7 cellular contexts compared by ENCODE assay signal in genomic region chr1:220370041-220370700, GRCh38.
DNase-seq lines count a peak whose midpoint lies in the region; ATAC-seq and TF ChIP-seq lines count a peak whose summit lies in the region.

No MANE protein-coding gene starts in this region.

- no peak for TF ChIP-seq POLR2A in heart left ventricle (IDR thresholded peaks at IDR 0.05)

- H3K27ac ChIP-seq in heart left ventricle, result peak overlapping the region in 6 of 12 donors; percentile 0 to 77 (median 43)

- WGBS in heart left ventricle, 4 donors, result 43 to 53% (median 49%) methylated on average over 5 of the region's 5 CpGs

- H3K9me3 ChIP-seq in heart left ventricle, result peaks cover 0 to 8% (median 0%) of the 10 kb centered on the region in 12 donors

- no peaks in the 10 kb centered on the region for H3K27me3 ChIP-seq in heart left ventricle

- ATAC-seq in heart left ventricle (peak in 3 of 4 donors; percentile 52 to 66 (median 52)), HG03442 (IDR thresholded peaks at IDR 0.05; ENCODE audit: unreplicated experiment) (no peak), HG03469 (IDR thresholded peaks at IDR 0.05; ENCODE audit: unreplicated experiment) (no peak), HG02973 (IDR thresholded peaks at IDR 0.05; ENCODE audit: unreplicated experiment) (no peak)

- intact Hi-C loops in heart left ventricle (cut with DNase I), result no loop called here

- H3K4me3 ChIP-seq in HFF-Myc (replicated peaks; ENCODE audit: low read depth, low read length) (no peak overlapping the region), heart left ventricle (no peak overlapping the region)

- DNase-seq in HFF-Myc (ENCODE audit: extremely low read depth, low read depth), result peak; percentile 96
- DNase-seq in T1000 (lab: John Stamatoyannopoulos, UW), result peak; percentile 74
- peak in 1 of 5 donors; percentile 14 for DNase-seq in heart left ventricle
- peak; percentile 83 for DNase-seq in stromal cell of bone marrow (ENCODE audit: low read depth)

- TF ChIP-seq CTCF in HFF-Myc (IDR thresholded peaks at IDR 0.05; ENCODE audit: low read depth, low read length, missing control alignments) (no peak), heart left ventricle (IDR thresholded peaks at IDR 0.05) (no peak)

- peaks cover 0 to 33% (median 17%) of the 10 kb centered on the region in 12 donors for H3K4me1 ChIP-seq in heart left ventricle

- H3K36me3 ChIP-seq in heart left ventricle, result no peaks in the 10 kb centered on the region

Comparison
In these comparisons a context has a peak if more than half of its experiments do, and no peak if none do; other contexts are left out.
1. ATAC-seq: peak in heart left ventricle (3 of 4); none in HG03442 (single experiment), HG03469 (single experiment) and HG02973 (single experiment).